In the genomic region with DNA sequence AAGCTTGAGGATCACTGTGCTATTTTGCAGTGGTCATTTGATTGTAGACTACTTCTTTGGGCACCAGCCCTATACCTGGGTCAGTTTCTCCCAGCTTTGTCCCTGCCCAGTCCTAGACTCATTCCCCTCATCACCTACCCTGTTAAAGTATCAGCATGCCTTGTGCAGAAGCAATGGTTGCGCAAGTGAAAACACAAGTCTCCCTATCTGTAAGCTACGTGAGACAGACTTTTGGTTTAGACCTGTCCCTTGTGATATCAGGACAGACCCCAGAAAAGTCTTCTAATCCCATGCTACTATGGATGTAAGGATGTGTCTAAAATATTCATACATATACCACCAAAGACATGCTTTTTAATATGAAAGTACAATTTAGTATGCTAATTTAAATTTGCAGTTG, we compare ENCODE assay signal across 26 cellular contexts.
"Had no signal": no experiment of that assay in that cellular context is flagged by ENCODE, and none has a peak within 500 bp of the region (broad histone marks: within the 10 kb centered on the region; RNA-seq: fewer than 3 reads in every experiment).

No MANE protein-coding gene starts in this region.

- H3K4me1 ChIP-seq: heart right ventricle, left lung, neural progenitor cell, psoas muscle, tibial nerve, upper lobe of right lung, uterus had no signal

- ATAC-seq: esophagus mucosa; heart right ventricle; left cardiac atrium; left lung; naive thymus-derived CD4-positive, alpha-beta T cell; psoas muscle; right cardiac atrium; stimulated activated naive B cell treated with anti-CD40 and anti-IgM and Interleukin-4, amounts not matched to agents 10 μg/mL and 1 μg/mL and 100 μg/mL, for 72 hours; upper lobe of right lung had no signal

- H3K4me3 ChIP-seq: dorsolateral prefrontal cortex, heart right ventricle, left lung, neural progenitor cell, ovary, psoas muscle, skin epidermis, spleen, thoracic aorta, tibial nerve, upper lobe of right lung, uterus had no signal

- H3K9ac ChIP-seq: neural progenitor cell had no signal

- H3K27ac ChIP-seq: dorsolateral prefrontal cortex, heart right ventricle, left lung, neural progenitor cell, ovary, psoas muscle, skin epidermis, spleen, thoracic aorta, tibial nerve, upper lobe of right lung, uterus had no signal

- H3K27me3 ChIP-seq: dorsolateral prefrontal cortex, left lung, neural progenitor cell, ovary, spleen, tibial nerve, upper lobe of right lung, uterus had no signal

- H3K36me3 ChIP-seq: heart right ventricle, left lung, neural progenitor cell, ovary, spleen, thoracic aorta, tibial nerve, upper lobe of right lung, uterus had no signal

- FAIRE-seq: colon, islet of Langerhans had no signal

- H2AFZ ChIP-seq: neural progenitor cell had no signal

- H3K4me2 ChIP-seq: neural progenitor cell had no signal

- DNase-seq: dorsolateral prefrontal cortex; effector CD4-positive, alpha-beta T cell; foreskin melanocyte; glutamatergic neuron; heart right ventricle; hippocampal formation; left cardiac atrium; left lung; midbrain; naive thymus-derived CD4-positive, alpha-beta T cell; ovary; posterior cingulate gyrus; psoas muscle; right cardiac atrium; spleen; stimulated activated CD4-positive, alpha-beta T cell treated with anti-CD3 and anti-CD28 coated beads, Interleukin-4, amount 100 ng/mL, for 4 hours; stimulated activated naive B cell treated with anti-CD40 and anti-IgM and Interleukin-4, amounts not matched to agents 10 μg/mL and 1 μg/mL and 100 μg/mL, for 72 hours; upper lobe of right lung; uterus had no signal

- H3K9me3 ChIP-seq: heart right ventricle, left lung, ovary, psoas muscle, spleen, thoracic aorta, tibial nerve, upper lobe of right lung, uterus had no signal
